Comparison of ENCODE assay signal across 7 cellular contexts in the genomic region with DNA sequence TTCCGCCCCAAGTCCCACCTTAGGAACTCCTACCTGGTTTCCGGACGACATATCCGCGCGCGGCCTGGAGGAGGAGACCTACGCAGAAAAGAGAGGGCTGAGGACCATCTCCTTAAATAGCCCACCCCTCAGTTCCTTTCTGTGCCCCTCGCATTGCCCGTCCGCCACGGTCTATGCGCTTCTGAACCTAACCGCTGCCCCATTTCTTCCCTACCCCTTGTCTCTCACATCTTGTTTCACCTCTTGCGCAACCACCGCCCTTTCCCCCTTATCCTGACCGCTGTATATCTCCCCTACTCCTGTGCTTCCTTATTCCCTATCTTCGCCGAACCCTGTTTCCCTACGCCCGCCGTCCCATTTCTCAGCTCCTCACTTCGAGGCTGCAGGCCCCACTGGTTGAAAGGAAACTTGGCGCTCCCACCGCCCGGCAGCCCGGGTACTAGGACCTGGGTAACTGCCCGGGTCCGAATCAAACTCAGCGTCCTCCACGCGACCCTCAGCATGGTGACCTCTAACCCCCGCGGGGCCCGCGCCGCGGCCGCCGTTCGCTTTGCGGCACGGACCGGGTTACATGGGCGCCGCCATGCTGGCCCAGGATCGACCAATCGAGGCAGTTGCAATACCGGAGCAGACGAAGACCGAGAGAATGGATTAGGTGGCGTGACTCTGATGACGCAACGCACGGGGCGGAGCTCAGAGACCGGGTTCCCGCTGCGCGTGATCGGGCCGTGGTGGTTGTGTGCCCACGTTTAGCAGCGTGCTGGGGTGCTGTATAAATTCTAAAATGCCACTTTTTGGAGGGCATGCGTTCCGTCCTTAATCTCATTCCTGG. TPM values are rescaled to one million over a fixed set of nuclear protein-coding genes. Genes with fewer than 3 reads are reported as not detected.
DNase-seq lines count a peak whose midpoint lies in the region; ATAC-seq and TF ChIP-seq lines count a peak whose summit lies in the region.

MRPS15 (minus strand) TSS at position 612 of the 832 bp plus-strand sequence; CDS start at position 503, 109 bp downstream.

- TF ChIP-seq CTCF in astrocyte of the cerebellum (IDR thresholded peaks at IDR 0.05; ENCODE audit: low read depth, low read length, missing control alignments): no peak

- in situ Hi-C loops in astrocyte of the cerebellum (cut with HindIII; ENCODE audit: low sequenced_read_pairs): no loop called here

- peak; percentile 94 for TF ChIP-seq POLR2A in GM18505 (IDR thresholded peaks at IDR 0.05; ENCODE audit: borderline replicate concordance, extremely low read depth, insufficient read depth, insufficient read length)

- peak within 1 kb of the TSS; percentile 70 for H3K4me3 ChIP-seq in astrocyte of the cerebellum (ENCODE audit: low read depth, low read length)

- ATAC-seq in GM18505 (IDR thresholded peaks at IDR 0.05; ENCODE audit: unreplicated experiment) (peak; percentile 82), HG02973 (IDR thresholded peaks at IDR 0.05; ENCODE audit: unreplicated experiment) (peak; percentile 82)

- DNase-seq in NCI-H2029 (lab: John Stamatoyannopoulos, UW) (peak; percentile 100), T-helper 22 cell (ENCODE audit: low read depth) (peak; percentile 86), astrocyte of the cerebellum (ENCODE audit: low read depth) (peak; percentile 83), hepatic stellate cell (ENCODE audit: low spot score) (peak; percentile 95), renal cortical epithelial cell (ENCODE audit: low read depth) (peak; percentile 85)

RNA-seq across cellular contexts. Expression of gene MRPS15, which starts in this region (rescaled TPM):
- 47.7 and 98.5 TPM in 2 replicates for total RNA-seq in renal cortical epithelial cell

Comparison
In these comparisons a context has a peak if more than half of its experiments do, and no peak if none do; other contexts are left out.
1. Peak in every context shown above with its lines: DNase-seq, ATAC-seq and H3K4me3 ChIP-seq.